In the genomic region with DNA sequence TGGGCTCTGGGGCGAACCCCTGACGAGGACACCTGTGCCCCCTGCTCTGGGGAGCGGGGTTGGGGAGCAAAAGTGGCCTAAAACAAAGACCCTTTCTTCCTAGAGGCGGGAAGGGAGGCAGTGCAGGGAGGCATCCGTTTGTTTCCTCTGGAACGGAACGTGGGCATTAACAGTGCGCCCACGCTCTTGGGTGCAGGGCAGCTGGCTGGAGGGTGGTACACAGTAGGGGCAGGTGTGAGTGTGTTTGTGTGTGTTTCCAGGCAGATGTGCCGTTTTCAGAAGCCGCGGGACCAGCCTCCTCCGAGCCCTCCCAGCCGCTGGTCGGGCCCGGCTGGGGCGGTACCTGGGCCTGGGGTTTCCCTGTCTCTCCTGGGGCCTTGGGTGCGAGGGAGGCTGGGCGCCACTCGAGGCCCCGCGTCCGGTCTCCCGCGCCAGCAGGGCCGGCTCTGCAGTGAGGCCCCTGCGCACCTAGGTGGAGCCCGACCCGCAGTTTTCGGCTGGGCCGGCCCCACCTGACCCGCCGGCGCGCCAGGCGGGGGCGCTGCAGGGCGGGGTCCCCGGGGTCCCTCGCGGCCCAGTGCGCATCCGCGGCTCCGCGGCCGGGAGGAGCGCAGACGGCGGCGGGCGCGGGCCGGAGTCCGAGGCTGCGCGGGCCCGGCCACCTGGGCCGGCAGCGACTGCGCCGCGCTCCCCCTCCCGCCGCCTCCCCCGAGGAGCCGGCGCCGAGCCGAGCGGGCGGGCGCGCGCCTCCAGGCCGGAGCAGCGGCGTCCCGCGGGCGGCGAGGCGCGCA, we compare ENCODE assay signal across 8 cellular contexts.
A peak's percentile ranks its signal among the peaks of the same experiment; 100 is the strongest.
DNase-seq lines count a peak whose midpoint lies in the region; ATAC-seq and TF ChIP-seq lines count a peak whose summit lies in the region.

No MANE protein-coding gene starts in this region.

- H3K36me3 ChIP-seq in mesendoderm (ENCODE audit: control insufficient read depth, insufficient read depth, low read length) = no peaks in the 10 kb centered on the region
- H3K36me3 ChIP-seq in tibial artery = no peaks in the 10 kb centered on the region

- peak overlapping the region; percentile 82 for H3K18ac ChIP-seq in mesendoderm (ENCODE audit: low read length)

- no peaks in the 10 kb centered on the region for H3K79me2 ChIP-seq in mesendoderm (ENCODE audit: control insufficient read depth, insufficient read depth, low read length)

- peak overlapping the region; percentile 37 for H3K4me3 Mint-ChIP-seq in central memory CD8-positive, alpha-beta T cell

- H3K9me3 ChIP-seq in tibial artery = peaks cover 0 to 3% (median 0%) of the 10 kb centered on the region in 3 donors

- H3K9ac ChIP-seq in mesendoderm (ENCODE audit: low read length) = peak overlapping the region; percentile 59

- H3K4me1 ChIP-seq in mesendoderm (ENCODE audit: control insufficient read depth, low read depth, low read length) = no peaks in the 10 kb centered on the region
- H3K4me1 ChIP-seq in tibial artery = peaks cover 0 to 15% (median 2%) of the 10 kb centered on the region in 4 donors

- peak overlapping the region; percentile 70 for H4K8ac ChIP-seq in mesendoderm (ENCODE audit: low read depth, low read length)

- H2BK15ac ChIP-seq in mesendoderm (replicated peaks; ENCODE audit: low read depth) = no peak overlapping the region

- peak in 1 of 2 experiments; percentile 24 for TF ChIP-seq CTCF in tibial artery (IDR thresholded peaks at IDR 0.05)

- DNase-seq in ELF-1 (ENCODE audit: low read depth, low spot score) (peak; percentile 78), NCI-H1694 treated with DMSO at 0.1 percent for 48 hours (lab: John Stamatoyannopoulos, UW) (peak; percentile 25), mesendoderm (peak; percentile 83), cortex of kidney (lab: John Stamatoyannopoulos, UW) (no peak), epidermal melanocyte (ENCODE audit: insufficient read length, low spot score) (no peak), tibial artery (no peak)
- no peak for DNase-seq in central memory CD8-positive, alpha-beta T cell (ENCODE audit: low spot score in 2 of 2)

- no peaks in the 10 kb centered on the region for H3K27me3 ChIP-seq in mesendoderm (ENCODE audit: insufficient read depth, low read length, poor library complexity)
- H3K27me3 ChIP-seq in tibial artery = peaks cover 0 to 58% of the 10 kb centered on the region in 2 donors

- H3K79me1 ChIP-seq in mesendoderm (ENCODE audit: low read length) = peaks cover 4% of the 10 kb centered on the region

- intact Hi-C loops in tibial artery (cut with DNase I; ENCODE audit: low total_unique reads) = no loop called here

- no peak overlapping the region for H2AK5ac ChIP-seq in mesendoderm (ENCODE audit: low read length)

- no peak overlapping the region for H2BK5ac ChIP-seq in mesendoderm (ENCODE audit: low read length)

- H3K23ac ChIP-seq in mesendoderm (ENCODE audit: low read length) = no peak overlapping the region

- H3K56ac ChIP-seq in mesendoderm (ENCODE audit: low read length) = peak overlapping the region; percentile 56

- no peak for ATAC-seq in central memory CD8-positive, alpha-beta T cell (replicated peaks; ENCODE audit: extremely low read depth, poor library complexity, severe bottlenecking)
- ATAC-seq in HG02798 (IDR thresholded peaks at IDR 0.05; ENCODE audit: poor library complexity, unreplicated experiment) = no peak

- no peak overlapping the region for H3K27ac Mint-ChIP-seq in central memory CD8-positive, alpha-beta T cell (ENCODE audit: low read depth)

- H2BK120ac ChIP-seq in mesendoderm (ENCODE audit: low read depth, low read length) = no peak overlapping the region

- peak overlapping the region; percentile 36 for H3K4me2 ChIP-seq in mesendoderm (ENCODE audit: low read length)

- H3K4me1 Mint-ChIP-seq in central memory CD8-positive, alpha-beta T cell = no peaks in the 10 kb centered on the region

- peak overlapping the region; percentile 26 for H3K4ac ChIP-seq in mesendoderm (ENCODE audit: low read depth, low read length)

- no peak overlapping the region for H4K5ac ChIP-seq in mesendoderm (ENCODE audit: low read length)

- H3K9me3 Mint-ChIP-seq in central memory CD8-positive, alpha-beta T cell = peaks cover 20% of the 10 kb centered on the region

- no CpG with 5 or more reads among the region's 84 CpGs for WGBS in mesendoderm (ENCODE audit: extremely low coverage, insufficient coverage, low lambda C conversion rate)

- no peaks in the 10 kb centered on the region for H3K36me3 Mint-ChIP-seq in central memory CD8-positive, alpha-beta T cell (ENCODE audit: insufficient read depth)

- H3K4me3 ChIP-seq in mesendoderm (ENCODE audit: low read length) (no peak overlapping the region), tibial artery (peak overlapping the region in 1 of 2 donors; percentile 6)

- H3K27ac ChIP-seq in mesendoderm (ENCODE audit: low read depth, low read length) (no peak overlapping the region), tibial artery (no peak overlapping the region)

- H3K27me3 Mint-ChIP-seq in central memory CD8-positive, alpha-beta T cell = peaks cover 52% of the 10 kb centered on the region

Comparison
In these comparisons a context has a peak if more than half of its experiments do, and no peak if none do; other contexts are left out.
1. DNase-seq: peak in ELF-1 (single experiment), NCI-H1694 treated with DMSO at 0.1 percent for 48 hours (single experiment) and mesendoderm (single experiment); none in central memory CD8-positive, alpha-beta T cell (0 of 2), cortex of kidney (single experiment), epidermal melanocyte (single experiment) and tibial artery (0 of 2).